ENCODE assay signal across 9 cellular contexts in the genomic region with DNA sequence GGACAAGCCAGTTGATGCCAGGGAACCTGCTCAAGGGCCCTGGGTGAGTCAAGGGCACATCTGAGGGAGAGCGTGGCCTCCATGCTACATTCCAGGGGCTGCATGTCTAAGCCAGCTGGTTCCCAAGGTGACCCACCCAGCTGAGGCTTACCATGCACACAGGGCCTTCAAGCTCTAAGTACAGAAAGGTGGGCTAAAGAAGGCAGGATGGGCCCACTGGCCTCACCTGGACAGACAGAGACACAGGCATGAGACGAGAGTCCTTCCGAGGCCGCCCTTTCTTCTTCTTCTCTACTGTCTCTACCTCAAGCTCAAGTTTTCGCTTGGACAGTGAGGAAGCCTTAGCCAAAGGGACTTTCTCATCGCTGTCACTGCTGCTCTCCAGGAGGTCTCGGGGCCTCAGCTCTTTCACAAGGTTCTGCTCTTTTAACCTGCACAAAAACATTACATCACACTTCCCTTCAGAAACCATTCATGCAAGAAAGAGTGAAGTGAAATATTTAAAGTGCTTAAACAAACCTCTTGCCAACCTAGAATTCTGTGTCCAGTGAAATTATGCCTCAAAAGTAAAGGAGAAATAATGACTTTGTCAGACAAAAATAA.
A peak's percentile ranks its signal among the peaks of the same experiment; 100 is the strongest.
DNase-seq lines count a peak whose midpoint lies in the region; ATAC-seq and TF ChIP-seq lines count a peak whose summit lies in the region.
"Had no signal": no experiment of that assay in that cellular context is flagged by ENCODE, and none has a peak within 500 bp of the region (broad histone marks: within the 10 kb centered on the region; RNA-seq: fewer than 3 reads in every experiment).

No MANE protein-coding gene starts in this region.

- H3K27ac ChIP-seq in colonic mucosa, result no peak overlapping the region
- H3K27ac ChIP-seq: gastroesophageal sphincter had no signal

- peaks cover 12% of the 10 kb centered on the region for H3K36me3 ChIP-seq in colonic mucosa

- H3K4me3 ChIP-seq in choroid plexus epithelial cell (ENCODE audit: low read depth, low read length) (no peak overlapping the region), colonic mucosa (no peak overlapping the region)
- H3K4me3 ChIP-seq: gastroesophageal sphincter had no signal

- DNase-seq in DMS79 (lab: John Stamatoyannopoulos, UW), result peak; percentile 40
- DNase-seq in GM20000 (ENCODE audit: low spot score), result peak; percentile 81
- DNase-seq in choroid plexus epithelial cell (ENCODE audit: low read depth), result peak; percentile 40
- DNase-seq in colonic mucosa, result no peak
- no peak for DNase-seq in H4 (ENCODE audit: low spot score)

- H3K9me3 ChIP-seq in colonic mucosa, result no peaks in the 10 kb centered on the region
- H3K9me3 ChIP-seq: gastroesophageal sphincter had no signal

- intact Hi-C loops in colonic mucosa (cut with DNase I), result no loop called here

- no peak for TF ChIP-seq CTCF in GM20000 (IDR thresholded peaks at IDR 0.05; ENCODE audit: extremely low read depth, missing control alignments)
- no peak for TF ChIP-seq CTCF in choroid plexus epithelial cell (conservative IDR thresholded peaks at IDR 0.05; ENCODE audit: low read depth, low read length)
- no peak for TF ChIP-seq CTCF in colonic mucosa (IDR thresholded peaks at IDR 0.05)

- no peaks in the 10 kb centered on the region for H3K27me3 ChIP-seq in colonic mucosa
- H3K27me3 ChIP-seq: gastroesophageal sphincter had no signal

- no peak overlapping the region for H3K9ac ChIP-seq in colonic mucosa (ENCODE audit: low read depth in 2 of 2, low read length in 2 of 2)

- peak; percentile 76 for ATAC-seq in HG03342 (IDR thresholded peaks at IDR 0.05; ENCODE audit: unreplicated experiment)
- ATAC-seq in HG03139 (IDR thresholded peaks at IDR 0.05; ENCODE audit: unreplicated experiment), result no peak
- no peak for ATAC-seq in HG03045 (IDR thresholded peaks at IDR 0.05; ENCODE audit: unreplicated experiment)
- ATAC-seq: gastroesophageal sphincter had no signal

- no peaks in the 10 kb centered on the region for H3K4me1 ChIP-seq in colonic mucosa
- H3K4me1 ChIP-seq: gastroesophageal sphincter had no signal

Comparison
In these comparisons a context has a peak if more than half of its experiments do, and no peak if none do; other contexts are left out.
1. DNase-seq: peak in DMS79 (single experiment), GM20000 (single experiment) and choroid plexus epithelial cell (single experiment); none in colonic mucosa (single experiment) and H4 (single experiment).